In the genomic region with DNA sequence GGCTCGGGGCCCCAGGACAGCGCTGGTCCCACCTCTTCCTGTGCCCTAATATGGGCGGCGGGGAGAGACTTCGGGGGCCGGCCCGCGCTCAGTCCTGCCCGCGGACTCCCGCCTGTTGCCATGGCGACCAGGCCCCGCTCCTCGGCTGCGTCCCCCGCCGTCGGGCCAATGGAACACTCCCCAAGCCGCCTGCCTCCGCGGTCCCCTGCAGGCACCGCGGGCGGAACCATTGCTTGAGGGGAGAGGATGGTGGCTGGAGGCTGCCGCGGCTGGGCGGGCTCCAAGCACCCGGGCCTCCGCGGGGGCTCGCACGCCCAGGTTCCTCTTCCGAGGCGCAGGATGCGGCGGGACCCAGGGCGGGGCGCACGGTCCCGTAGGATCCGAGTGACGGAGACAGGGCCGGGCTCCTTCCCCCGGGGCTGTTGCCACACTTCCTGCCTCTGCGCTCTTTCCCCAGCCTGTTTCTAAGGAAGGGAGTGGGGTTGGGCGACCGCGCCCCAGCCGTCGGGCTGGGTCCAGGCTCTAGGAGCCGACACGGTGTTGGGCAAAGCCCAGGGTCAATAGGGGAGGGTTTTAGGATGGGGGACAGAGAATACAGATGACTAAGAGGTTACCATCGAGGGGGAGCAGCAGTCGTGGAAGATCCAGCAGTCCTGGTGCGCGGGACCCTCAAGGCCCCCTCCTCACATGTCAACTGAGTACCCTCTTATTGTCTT, we compare ENCODE assay signal across 1 cellular context.
TF ChIP-seq lines count a peak whose summit lies in the region.

No MANE protein-coding gene starts in this region.

TF ChIP-seq in HepG2, 621 proteins besides CTCF, POLR2A, EP300 and RAD21 (continued from another document and continues in another):
- TF ChIP-seq, protein P1, sequence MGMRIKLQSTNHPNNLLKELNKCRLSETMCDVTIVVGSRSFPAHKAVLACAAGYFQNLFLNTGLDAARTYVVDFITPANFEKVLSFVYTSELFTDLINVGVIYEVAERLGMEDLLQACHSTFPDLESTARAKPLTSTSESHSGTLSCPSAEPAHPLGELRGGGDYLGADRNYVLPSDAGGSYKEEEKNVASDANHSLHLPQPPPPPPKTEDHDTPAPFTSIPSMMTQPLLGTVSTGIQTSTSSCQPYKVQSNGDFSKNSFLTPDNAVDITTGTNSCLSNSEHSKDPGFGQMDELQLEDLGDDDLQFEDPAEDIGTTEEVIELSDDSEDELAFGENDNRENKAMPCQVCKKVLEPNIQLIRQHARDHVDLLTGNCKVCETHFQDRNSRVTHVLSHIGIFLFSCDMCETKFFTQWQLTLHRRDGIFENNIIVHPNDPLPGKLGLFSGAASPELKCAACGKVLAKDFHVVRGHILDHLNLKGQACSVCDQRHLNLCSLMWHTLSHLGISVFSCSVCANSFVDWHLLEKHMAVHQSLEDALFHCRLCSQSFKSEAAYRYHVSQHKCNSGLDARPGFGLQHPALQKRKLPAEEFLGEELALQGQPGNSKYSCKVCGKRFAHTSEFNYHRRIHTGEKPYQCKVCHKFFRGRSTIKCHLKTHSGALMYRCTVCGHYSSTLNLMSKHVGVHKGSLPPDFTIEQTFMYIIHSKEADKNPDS (CRISPR knock-in tag; IDR thresholded peaks at IDR 0.05), result no peak
- TF ChIP-seq ZNF225 (CRISPR knock-in tag; IDR thresholded peaks at IDR 0.05) (no peak), PHF8 (CRISPR knock-in tag; IDR thresholded peaks at IDR 0.05) (peak; percentile 33; the same call in 1 of the 2 replicates), TBL1XR1 (IDR thresholded peaks at IDR 0.05; ENCODE audit: borderline replicate concordance, low read length, partially characterized antibody) (no peak), YEATS2 (CRISPR knock-in tag; IDR thresholded peaks at IDR 0.05; ENCODE audit: borderline replicate concordance) (no peak), ZNF674 (CRISPR knock-in tag; IDR thresholded peaks at IDR 0.05; ENCODE audit: low read depth) (no peak), GFI1 (CRISPR knock-in tag; IDR thresholded peaks at IDR 0.05; ENCODE audit: borderline replicate concordance) (no peak), ZBED4 (CRISPR knock-in tag; IDR thresholded peaks at IDR 0.05; ENCODE audit: borderline replicate concordance) (no peak), MED1 (CRISPR knock-in tag; IDR thresholded peaks at IDR 0.05) (no peak), AFF4 (CRISPR knock-in tag; IDR thresholded peaks at IDR 0.05) (no peak), ZNF350 (CRISPR knock-in tag; IDR thresholded peaks at IDR 0.05; ENCODE audit: borderline replicate concordance, low read depth) (peak; percentile 75), ZNF773 (CRISPR knock-in tag; IDR thresholded peaks at IDR 0.05; ENCODE audit: borderline replicate concordance) (no peak), ZFP1 (CRISPR knock-in tag; IDR thresholded peaks at IDR 0.05) (no peak), ZNF800 (CRISPR knock-in tag; IDR thresholded peaks at IDR 0.05) (no peak), REPIN1 (CRISPR knock-in tag; IDR thresholded peaks at IDR 0.05; ENCODE audit: borderline replicate concordance, low read depth) (no peak), CENPBD1 (CRISPR knock-in tag; IDR thresholded peaks at IDR 0.05; ENCODE audit: borderline replicate concordance, low read depth) (no peak), ETV6 (CRISPR knock-in tag; conservative IDR thresholded peaks at IDR 0.05) (no peak), MTF2 (CRISPR knock-in tag; IDR thresholded peaks at IDR 0.05; ENCODE audit: borderline replicate concordance) (no peak; the same call in 1 of the 2 replicates), DNMT3B (CRISPR knock-in tag; conservative IDR thresholded peaks at IDR 0.05) (no peak), ZNF329 (CRISPR knock-in tag; IDR thresholded peaks at IDR 0.05; ENCODE audit: low read depth) (peak; percentile 45; the same call in 1 of the 2 replicates), ARID3A (IDR thresholded peaks at IDR 0.05; ENCODE audit: low read depth, low read length) (no peak), ZIK1 (CRISPR knock-in tag; IDR thresholded peaks at IDR 0.05; ENCODE audit: borderline replicate concordance, low read depth) (0 out of 2 replicates have a peak, but pooled peaks have one; percentile 29), ZNF34 (CRISPR knock-in tag; IDR thresholded peaks at IDR 0.05; ENCODE audit: borderline replicate concordance) (no peak), CHCHD3 (CRISPR knock-in tag; IDR thresholded peaks at IDR 0.05) (0 out of 2 replicates have a peak, but pooled peaks have one; percentile 25), NFRKB (IDR thresholded peaks at IDR 0.05) (no peak)
- TF ChIP-seq, protein P2, sequence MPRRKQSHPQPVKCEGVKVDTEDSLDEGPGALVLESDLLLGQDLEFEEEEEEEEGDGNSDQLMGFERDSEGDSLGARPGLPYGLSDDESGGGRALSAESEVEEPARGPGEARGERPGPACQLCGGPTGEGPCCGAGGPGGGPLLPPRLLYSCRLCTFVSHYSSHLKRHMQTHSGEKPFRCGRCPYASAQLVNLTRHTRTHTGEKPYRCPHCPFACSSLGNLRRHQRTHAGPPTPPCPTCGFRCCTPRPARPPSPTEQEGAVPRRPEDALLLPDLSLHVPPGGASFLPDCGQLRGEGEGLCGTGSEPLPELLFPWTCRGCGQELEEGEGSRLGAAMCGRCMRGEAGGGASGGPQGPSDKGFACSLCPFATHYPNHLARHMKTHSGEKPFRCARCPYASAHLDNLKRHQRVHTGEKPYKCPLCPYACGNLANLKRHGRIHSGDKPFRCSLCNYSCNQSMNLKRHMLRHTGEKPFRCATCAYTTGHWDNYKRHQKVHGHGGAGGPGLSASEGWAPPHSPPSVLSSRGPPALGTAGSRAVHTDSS (CRISPR knock-in tag; conservative IDR thresholded peaks at IDR 0.05), result no peak
- TF ChIP-seq, protein P3, sequence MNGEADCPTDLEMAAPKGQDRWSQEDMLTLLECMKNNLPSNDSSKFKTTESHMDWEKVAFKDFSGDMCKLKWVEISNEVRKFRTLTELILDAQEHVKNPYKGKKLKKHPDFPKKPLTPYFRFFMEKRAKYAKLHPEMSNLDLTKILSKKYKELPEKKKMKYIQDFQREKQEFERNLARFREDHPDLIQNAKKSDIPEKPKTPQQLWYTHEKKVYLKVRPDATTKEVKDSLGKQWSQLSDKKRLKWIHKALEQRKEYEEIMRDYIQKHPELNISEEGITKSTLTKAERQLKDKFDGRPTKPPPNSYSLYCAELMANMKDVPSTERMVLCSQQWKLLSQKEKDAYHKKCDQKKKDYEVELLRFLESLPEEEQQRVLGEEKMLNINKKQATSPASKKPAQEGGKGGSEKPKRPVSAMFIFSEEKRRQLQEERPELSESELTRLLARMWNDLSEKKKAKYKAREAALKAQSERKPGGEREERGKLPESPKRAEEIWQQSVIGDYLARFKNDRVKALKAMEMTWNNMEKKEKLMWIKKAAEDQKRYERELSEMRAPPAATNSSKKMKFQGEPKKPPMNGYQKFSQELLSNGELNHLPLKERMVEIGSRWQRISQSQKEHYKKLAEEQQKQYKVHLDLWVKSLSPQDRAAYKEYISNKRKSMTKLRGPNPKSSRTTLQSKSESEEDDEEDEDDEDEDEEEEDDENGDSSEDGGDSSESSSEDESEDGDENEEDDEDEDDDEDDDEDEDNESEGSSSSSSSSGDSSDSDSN (CRISPR knock-in tag; IDR thresholded peaks at IDR 0.05), result peak; percentile 75
- TF ChIP-seq, protein P4, sequence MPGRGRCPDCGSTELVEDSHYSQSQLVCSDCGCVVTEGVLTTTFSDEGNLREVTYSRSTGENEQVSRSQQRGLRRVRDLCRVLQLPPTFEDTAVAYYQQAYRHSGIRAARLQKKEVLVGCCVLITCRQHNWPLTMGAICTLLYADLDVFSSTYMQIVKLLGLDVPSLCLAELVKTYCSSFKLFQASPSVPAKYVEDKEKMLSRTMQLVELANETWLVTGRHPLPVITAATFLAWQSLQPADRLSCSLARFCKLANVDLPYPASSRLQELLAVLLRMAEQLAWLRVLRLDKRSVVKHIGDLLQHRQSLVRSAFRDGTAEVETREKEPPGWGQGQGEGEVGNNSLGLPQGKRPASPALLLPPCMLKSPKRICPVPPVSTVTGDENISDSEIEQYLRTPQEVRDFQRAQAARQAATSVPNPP (CRISPR knock-in tag; IDR thresholded peaks at IDR 0.05), result no peak
- TF ChIP-seq, protein P5, sequence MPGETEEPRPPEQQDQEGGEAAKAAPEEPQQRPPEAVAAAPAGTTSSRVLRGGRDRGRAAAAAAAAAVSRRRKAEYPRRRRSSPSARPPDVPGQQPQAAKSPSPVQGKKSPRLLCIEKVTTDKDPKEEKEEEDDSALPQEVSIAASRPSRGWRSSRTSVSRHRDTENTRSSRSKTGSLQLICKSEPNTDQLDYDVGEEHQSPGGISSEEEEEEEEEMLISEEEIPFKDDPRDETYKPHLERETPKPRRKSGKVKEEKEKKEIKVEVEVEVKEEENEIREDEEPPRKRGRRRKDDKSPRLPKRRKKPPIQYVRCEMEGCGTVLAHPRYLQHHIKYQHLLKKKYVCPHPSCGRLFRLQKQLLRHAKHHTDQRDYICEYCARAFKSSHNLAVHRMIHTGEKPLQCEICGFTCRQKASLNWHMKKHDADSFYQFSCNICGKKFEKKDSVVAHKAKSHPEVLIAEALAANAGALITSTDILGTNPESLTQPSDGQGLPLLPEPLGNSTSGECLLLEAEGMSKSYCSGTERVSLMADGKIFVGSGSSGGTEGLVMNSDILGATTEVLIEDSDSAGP (CRISPR knock-in tag; IDR thresholded peaks at IDR 0.05; ENCODE audit: borderline replicate concordance), result peak; percentile 58; the same call in 1 of the 2 replicates
